Comparison of ENCODE assay signal across 10 cellular contexts in the genomic region with DNA sequence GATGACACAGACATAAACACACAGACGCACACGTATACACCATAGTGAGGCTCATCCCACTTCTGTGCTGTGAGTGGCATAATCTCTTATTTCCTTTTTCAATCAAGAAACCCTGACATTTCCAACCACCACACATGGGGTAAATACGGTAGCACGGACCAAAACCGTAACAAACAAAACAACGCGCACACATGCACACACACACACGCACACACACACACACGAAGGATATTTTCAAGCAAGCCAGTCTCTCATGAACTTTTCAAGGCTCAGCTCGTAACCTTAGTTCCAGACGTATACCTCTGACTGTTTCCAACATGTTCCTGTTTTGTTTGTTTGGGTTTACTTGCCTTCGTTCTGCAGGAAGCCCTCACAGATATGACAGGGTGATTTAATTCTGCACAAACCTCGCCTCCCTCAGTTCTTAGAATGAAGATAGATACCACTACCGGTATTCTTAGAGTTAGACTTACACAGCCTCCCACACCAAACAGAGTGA.
A peak's percentile ranks its signal among the peaks of the same experiment; 100 is the strongest.
DNase-seq lines count a peak whose midpoint lies in the region; TF ChIP-seq lines count a peak whose summit lies in the region.
"Had no signal": no experiment of that assay in that cellular context is flagged by ENCODE, and none has a peak within 500 bp of the region (broad histone marks: within the 10 kb centered on the region; RNA-seq: fewer than 3 reads in every experiment).

No MANE protein-coding gene starts in this region.

- no peak overlapping the region for H3K27ac ChIP-seq in rectal smooth muscle tissue (ENCODE audit: low read depth, low read length)
- H3K27ac ChIP-seq: 22Rv1, GM23248 had no signal

- H3K27me3 Mint-ChIP-seq in activated T-helper 1 cell treated with anti-CD3 and anti-CD28 coated beads, Interleukin-12 subunit alpha, Interleukin-12 subunit beta, Interleukin-2, Interleukin-4 antibody, amounts not matched to agents 30 ng/mL and 10 ng/mL and 1 ng/mL, durations not matched to agents 14 hours and 24 hours and 36 hours (ENCODE audit: insufficient read depth): no peaks in the 10 kb centered on the region
- H3K27me3 Mint-ChIP-seq in progenitor cell of endocrine pancreas: no peaks in the 10 kb centered on the region

- peak overlapping the region; percentile 6 for H3K4me3 ChIP-seq in rectal smooth muscle tissue (ENCODE audit: low read length)
- H3K4me3 ChIP-seq: GM23248 had no signal

- H3K27me3 ChIP-seq in rectal smooth muscle tissue (ENCODE audit: control insufficient read depth, insufficient read depth, low read length): no peaks in the 10 kb centered on the region

- H3K36me3 Mint-ChIP-seq in activated T-helper 1 cell treated with anti-CD3 and anti-CD28 coated beads, Interleukin-12 subunit alpha, Interleukin-12 subunit beta, Interleukin-2, Interleukin-4 antibody, amounts not matched to agents 30 ng/mL and 10 ng/mL and 1 ng/mL, durations not matched to agents 14 hours and 24 hours and 36 hours (ENCODE audit: low read depth): peaks cover 6% of the 10 kb centered on the region
- no peaks in the 10 kb centered on the region for H3K36me3 Mint-ChIP-seq in progenitor cell of endocrine pancreas (ENCODE audit: insufficient read depth)

- H3K9ac ChIP-seq in rectal smooth muscle tissue (ENCODE audit: low read length): no peak overlapping the region
- H3K9ac ChIP-seq: GM23248 had no signal

- H3K27ac Mint-ChIP-seq in activated T-helper 1 cell treated with anti-CD3 and anti-CD28 coated beads, Interleukin-12 subunit alpha, Interleukin-12 subunit beta, Interleukin-2, Interleukin-4 antibody, amounts not matched to agents 30 ng/mL and 10 ng/mL and 1 ng/mL, durations not matched to agents 14 hours and 24 hours and 36 hours: no peak overlapping the region
- H3K27ac Mint-ChIP-seq in progenitor cell of endocrine pancreas: no peak overlapping the region

- no peaks in the 10 kb centered on the region for H3K9me3 Mint-ChIP-seq in activated T-helper 1 cell treated with anti-CD3 and anti-CD28 coated beads, Interleukin-12 subunit alpha, Interleukin-12 subunit beta, Interleukin-2, Interleukin-4 antibody, amounts not matched to agents 30 ng/mL and 10 ng/mL and 1 ng/mL, durations not matched to agents 14 hours and 24 hours and 36 hours
- no peaks in the 10 kb centered on the region for H3K9me3 Mint-ChIP-seq in progenitor cell of endocrine pancreas (ENCODE audit: low read depth)

- intact Hi-C loops in activated T-helper 1 cell treated with anti-CD3 and anti-CD28 coated beads, Interleukin-12 subunit alpha, Interleukin-12 subunit beta, Interleukin-2, Interleukin-4 antibody, amounts not matched to agents 30 ng/mL and 10 ng/mL and 1 ng/mL, durations not matched to agents 14 hours and 24 hours and 36 hours (cut with micrococcal nuclease): loop anchor here (1.0 to 10.0 kb wide), 8 partner anchors 14 to 485 kb away; partner anchors contain the start of genes BCL2 and PHLPP1

- peaks cover 25% of the 10 kb centered on the region for H3K4me1 Mint-ChIP-seq in activated T-helper 1 cell treated with anti-CD3 and anti-CD28 coated beads, Interleukin-12 subunit alpha, Interleukin-12 subunit beta, Interleukin-2, Interleukin-4 antibody, amounts not matched to agents 30 ng/mL and 10 ng/mL and 1 ng/mL, durations not matched to agents 14 hours and 24 hours and 36 hours (ENCODE audit: low read depth)
- H3K4me1 Mint-ChIP-seq in progenitor cell of endocrine pancreas (ENCODE audit: low read depth): no peaks in the 10 kb centered on the region

- H3K4me1 ChIP-seq in rectal smooth muscle tissue (ENCODE audit: control insufficient read depth, insufficient read depth, low read length): no peaks in the 10 kb centered on the region

- no peaks in the 10 kb centered on the region for H3K36me3 ChIP-seq in rectal smooth muscle tissue (ENCODE audit: control insufficient read depth, insufficient read depth, low read length)

- H3K4me3 Mint-ChIP-seq in activated T-helper 1 cell treated with anti-CD3 and anti-CD28 coated beads, Interleukin-12 subunit alpha, Interleukin-12 subunit beta, Interleukin-2, Interleukin-4 antibody, amounts not matched to agents 30 ng/mL and 10 ng/mL and 1 ng/mL, durations not matched to agents 14 hours and 24 hours and 36 hours: no peak overlapping the region
- H3K4me3 Mint-ChIP-seq in progenitor cell of endocrine pancreas (ENCODE audit: low read depth): no peak overlapping the region

- DNase-seq in DMS53 (lab: John Stamatoyannopoulos, UW) (peak; percentile 19), DMS53 treated with DMSO at 0.1 percent for 48 hours (lab: John Stamatoyannopoulos, UW; ENCODE audit: unreplicated experiment) (no peak), KG1 (lab: John Stamatoyannopoulos, UW) (peak; percentile 62), progenitor cell of endocrine pancreas (ENCODE audit: low spot score, unreplicated experiment) (no peak), kidney tubule cell (ENCODE audit: low spot score) (no peak), mesenteric fat pad (ENCODE audit: low spot score) (no peak)
- peak; percentile 60 for DNase-seq in activated T-helper 1 cell treated with anti-CD3 and anti-CD28 coated beads, Interleukin-12 subunit alpha, Interleukin-12 subunit beta, Interleukin-2, Interleukin-4 antibody, amounts not matched to agents 30 ng/mL and 10 ng/mL and 1 ng/mL, durations not matched to agents 14 hours and 24 hours and 36 hours (ENCODE audit: low spot score)
- DNase-seq: GM23248 had no signal

- TF ChIP-seq CTCF in progenitor cell of endocrine pancreas (IDR thresholded peaks at IDR 0.05; ENCODE audit: unreplicated experiment): no peak

Comparison
In these comparisons a context has a peak if more than half of its experiments do, and no peak if none do; other contexts are left out.
1. DNase-seq: peak in DMS53 (single experiment), KG1 (single experiment) and activated T-helper 1 cell treated with anti-CD3 and anti-CD28 coated beads, Interleukin-12 subunit alpha, Interleukin-12 subunit beta, Interleukin-2, Interleukin-4 antibody, amounts not matched to agents 30 ng/mL and 10 ng/mL and 1 ng/mL, durations not matched to agents 14 hours and 24 hours and 36 hours (single experiment); none in DMS53 treated with DMSO at 0.1 percent for 48 hours (single experiment), progenitor cell of endocrine pancreas (single experiment), kidney tubule cell (single experiment) and mesenteric fat pad (single experiment).